26 cellular contexts compared by ENCODE assay signal in genomic region chr3:123684636-123685035, GRCh38.
"Had no signal": no experiment of that assay in that cellular context is flagged by ENCODE, and none has a peak within 500 bp of the region (broad histone marks: within the 10 kb centered on the region; RNA-seq: fewer than 3 reads in every experiment).

No MANE protein-coding gene starts in this region.

- H3K9me3 ChIP-seq: adrenal gland, pancreas, prostate gland, right atrium auricular region, spleen had no signal

- H3K36me3 Mint-ChIP-seq: activated naive CD8-positive, alpha-beta T cell; brain; naive B cell had no signal

- H3K27me3 Mint-ChIP-seq: activated naive CD8-positive, alpha-beta T cell; brain; naive B cell had no signal

- H3K27me3 ChIP-seq: adrenal gland, pancreas, right atrium auricular region, spleen had no signal

- H3K9me3 Mint-ChIP-seq: brain; naive B cell; T-helper 2 cell treated with Interferon-gamma antibody and Interleukin-4, amounts not matched to agents 5 μg/mL and 100 μg/mL, for 36 hours had no signal

- H3K4me1 Mint-ChIP-seq: activated CD4-positive, alpha-beta T cell treated with anti-CD3 and anti-CD28 coated beads for 36 hours had no signal

- DNase-seq: activated CD4-positive, alpha-beta T cell treated with anti-CD3 and anti-CD28 coated beads for 36 hours; activated CD4-positive, alpha-beta T cell treated with anti-CD3 and anti-CD28 coated beads, Interleukin-2, amount 50 U/mL, for 4 hours; activated CD4-positive, CD25-positive, alpha-beta regulatory T cell; activated effector memory CD4-positive, alpha-beta T cell treated with Interleukin-2 at 50 U/mL for 16 hours; activated naive CD4-positive, alpha-beta T cell treated with Interleukin-2 at 50 U/mL for 16 hours; adrenal gland; aorta; cerebellar nuclear complex; cortex of kidney; foreskin melanocyte; left ventricle myocardium superior; mammary epithelial cell; naive B cell; pancreas; spleen; stimulated activated CD4-positive, alpha-beta T cell treated with anti-CD3 and anti-CD28 coated beads, Interleukin-2, amount 100 ng/mL, for 48 hours; stimulated activated naive CD4-positive, alpha-beta T cell treated with Interleukin-2 at 50 U/mL for 16 hours; T-helper 1 cell had no signal

- H3K4me3 ChIP-seq: adrenal gland, cardiac muscle cell, pancreas, prostate gland, right atrium auricular region, spleen had no signal

- H3K4me3 Mint-ChIP-seq: activated CD4-positive, alpha-beta T cell treated with anti-CD3 and anti-CD28 coated beads for 36 hours; activated naive CD8-positive, alpha-beta T cell; brain; naive B cell; T-helper 2 cell treated with Interferon-gamma antibody and Interleukin-4, amounts not matched to agents 5 μg/mL and 100 μg/mL, for 36 hours had no signal

- H3K27ac Mint-ChIP-seq: activated CD4-positive, alpha-beta T cell treated with anti-CD3 and anti-CD28 coated beads for 36 hours; activated naive CD8-positive, alpha-beta T cell; naive B cell; T-helper 2 cell treated with Interferon-gamma antibody and Interleukin-4, amounts not matched to agents 5 μg/mL and 100 μg/mL, for 36 hours had no signal

- H3K36me3 ChIP-seq: adrenal gland, cardiac muscle cell, pancreas, prostate gland, right atrium auricular region had no signal

- FAIRE-seq: islet of Langerhans, pancreas had no signal

- H3K4me1 ChIP-seq: pancreas, prostate gland had no signal

- ATAC-seq: activated CD4-positive, alpha-beta T cell treated with anti-CD3 and anti-CD28 coated beads for 36 hours; esophagus mucosa; left ventricle myocardium superior; pancreas had no signal

- H3K27ac ChIP-seq: cardiac muscle cell, pancreas, right atrium auricular region had no signal
